Comparison of ENCODE assay signal across 33 cellular contexts in genomic region chr10:42419789-42420188, GRCh38.
"Had no signal": no experiment of that assay in that cellular context is flagged by ENCODE, and none has a peak within 500 bp of the region (broad histone marks: within the 10 kb centered on the region; RNA-seq: fewer than 3 reads in every experiment).

No MANE protein-coding gene starts in this region.

- H3K9me3 ChIP-seq: adrenal gland, body of pancreas, breast epithelium had no signal

- H3K36me3 ChIP-seq: adrenal gland, brain microvascular endothelial cell, breast epithelium had no signal

- H3K27me3 ChIP-seq: adrenal gland, body of pancreas, brain microvascular endothelial cell, breast epithelium had no signal

- DNase-seq: activated B cell treated with CpG ODN at 0.5 μM for 24 hours; activated CD4-positive, alpha-beta memory T cell treated with anti-CD3 and anti-CD28 coated beads for 36 hours; activated CD4-positive, alpha-beta T cell treated with anti-CD3 and anti-CD28 coated beads for 4 hours; activated CD4-positive, alpha-beta T cell treated with anti-CD3 and anti-CD28 coated beads, Interleukin-2, amount 10 ng/mL, durations not matched to agents 24 days and 14 days; activated CD4-positive, alpha-beta T cell treated with anti-CD3 and anti-CD28 coated beads, Interleukin-2, amount 50 U/mL, for 1 hour; activated CD4-positive, alpha-beta T cell treated with anti-CD3 and anti-CD28 coated beads, Interleukin-2, amount 50 U/mL, for 4 hours; activated CD4-positive, CD25-positive, alpha-beta regulatory T cell treated with anti-CD3 and anti-CD28 coated beads, Interleukin-2, amount 50 U/mL, for 72 hours; activated CD8-positive, alpha-beta memory T cell treated with anti-CD3 and anti-CD28 coated beads, Interleukin-2, amount 50 U/mL, for 4 hours; activated CD8-positive, alpha-beta T cell treated with anti-CD3 and anti-CD28 coated beads for 36 hours; activated effector memory CD4-positive, alpha-beta T cell treated with anti-CD3 and anti-CD28 coated beads, Interleukin-2, amount 50 U/mL, for 16 hours; activated gamma-delta T cell treated with Interleukin-2 at 50 U/mL for 16 hours; activated naive CD4-positive, alpha-beta T cell; activated naive CD4-positive, alpha-beta T cell treated with anti-CD3 and anti-CD28 coated beads for 36 hours; activated naive CD4-positive, alpha-beta T cell treated with anti-CD3 and anti-CD28 coated beads, Interleukin-2, amount 50 U/mL, for 16 hours; activated naive CD8-positive, alpha-beta T cell treated with anti-CD3 and anti-CD28 coated beads for 36 hours; activated T-cell treated with anti-CD3 and anti-CD28 coated beads for 4 hours; activated T-cell treated with anti-CD3 and anti-CD28 coated beads, Interleukin-2, amount 50 U/mL, for 1 hour; activated T-cell treated with anti-CD3 and anti-CD28 coated beads, Interleukin-2, amount 50 U/mL, for 4 hours; activated T-cell treated with anti-CD3 and anti-CD28 coated beads, Interleukin-2, amount 50 U/mL, for 72 hours; adrenal gland; amniotic stem cell; aorta; body of pancreas; brain microvascular endothelial cell; central memory CD4-positive, alpha-beta T cell; T-helper 17 cell had no signal

- H3K4me3 ChIP-seq: adrenal gland, body of pancreas, breast epithelium had no signal

- ATAC-seq: activated CD8-positive, alpha-beta T cell treated with anti-CD3 and anti-CD28 coated beads for 36 hours; activated naive CD4-positive, alpha-beta T cell treated with anti-CD3 and anti-CD28 coated beads, Interleukin-2, amount 50 U/mL, for 72 hours; activated T-cell treated with anti-CD3 and anti-CD28 coated beads, Interleukin-2, amount 50 U/mL, for 4 hours; activated T-cell treated with anti-CD3 and anti-CD28 coated beads, Interleukin-2, amount 50 U/mL, for 72 hours; activated T-helper 17 cell treated with anti-CD3 and anti-CD28 coated beads, Interleukin-2, amount 50 U/mL, for 72 hours; body of pancreas; T-helper 17 cell had no signal

- FAIRE-seq: astrocyte, colon, TTC549 had no signal

- H3K27ac ChIP-seq: adrenal gland, body of pancreas, brain microvascular endothelial cell, breast epithelium, VCaP had no signal

- H3K4me1 ChIP-seq: adrenal gland, body of pancreas, breast epithelium had no signal
